ENCODE assay signal across 11 cellular contexts in the genomic region with DNA sequence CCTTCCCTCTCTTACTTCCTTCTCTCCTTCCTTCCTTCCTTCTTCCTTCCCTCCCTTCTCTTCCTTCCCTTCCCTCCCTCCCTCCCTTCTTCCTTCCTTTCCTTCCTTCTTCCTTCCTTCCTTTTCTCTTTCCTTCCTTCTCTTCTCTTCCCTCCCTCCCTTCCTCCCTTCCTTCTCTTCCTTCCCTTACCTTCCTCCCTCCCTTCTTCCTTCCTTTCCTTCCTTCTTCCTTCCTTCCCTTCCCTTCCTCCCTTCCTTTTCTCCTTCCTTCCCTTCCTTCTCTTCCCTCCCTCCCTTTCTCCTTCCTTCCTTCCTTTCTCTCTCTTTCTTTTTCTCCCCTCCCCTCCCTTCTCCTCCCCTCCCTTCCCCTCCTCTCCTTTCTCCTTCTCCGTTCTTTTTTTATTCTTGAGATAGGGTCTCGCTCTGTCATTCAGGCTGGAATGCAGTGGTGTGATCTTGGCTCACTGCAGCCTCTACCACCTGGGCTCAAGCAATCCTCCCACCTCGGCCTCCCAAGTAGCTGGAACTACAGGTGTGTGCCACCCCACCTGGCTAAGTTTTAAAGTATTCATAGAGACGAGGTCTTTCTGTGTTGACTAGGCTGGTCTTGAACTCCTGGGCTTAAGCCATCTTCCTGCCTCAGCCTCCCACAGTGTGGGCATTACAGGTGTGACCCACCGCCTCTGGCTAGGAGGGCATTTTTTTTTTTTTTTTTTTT. TPM values are rescaled to one million over a fixed set of nuclear protein-coding genes. Genes with fewer than 3 reads are reported as not detected.
DNase-seq lines count a peak whose midpoint lies in the region; ATAC-seq and TF ChIP-seq lines count a peak whose summit lies in the region.
"Had no signal": no experiment of that assay in that cellular context is flagged by ENCODE, and none has a peak within 500 bp of the region (broad histone marks: within the 10 kb centered on the region; RNA-seq: fewer than 3 reads in every experiment).

No MANE protein-coding gene starts in this region.

- H3K4me3 Mint-ChIP-seq in activated CD4-positive, alpha-beta T cell treated with anti-CD3 and anti-CD28 coated beads for 36 hours, result peak overlapping the region; percentile 58

- WGBS in ectodermal cell, 2 experiments, result 89 to 92% methylated on average over 5 of the region's 5 CpGs

- no peak overlapping the region for H3K9ac ChIP-seq in OCI-LY3 (ENCODE audit: low read length)
- H3K9ac ChIP-seq in parathyroid adenoma, result no peak overlapping the region

- CTCF ChIA-PET in activated CD4-positive, alpha-beta T cell treated with anti-CD3 and anti-CD28 coated beads for 36 hours (lab: Charles Lee), result no interaction called here

- POLR2A ChIA-PET in activated CD4-positive, alpha-beta T cell treated with anti-CD3 and anti-CD28 coated beads for 36 hours (lab: Charles Lee), result no interaction called here

- 0 out of 2 replicates have a peak, but pooled peaks cover 4% of the 10 kb centered on the region for H3K27me3 ChIP-seq in OCI-LY3 (ENCODE audit: low read depth, low read length)
- peaks cover 16% of the 10 kb centered on the region for H3K27me3 ChIP-seq in ectodermal cell (ENCODE audit: control insufficient read depth, insufficient read depth, low read length, poor library complexity, severe bottlenecking)
- H3K27me3 ChIP-seq in parathyroid adenoma (ENCODE audit: control insufficient read depth, insufficient read depth, low read length), result no peaks in the 10 kb centered on the region
- H3K27me3 ChIP-seq: tibial nerve had no signal

- no peak for ATAC-seq in activated CD4-positive, alpha-beta T cell treated with anti-CD3 and anti-CD28 coated beads for 36 hours
- ATAC-seq in GM18502 (IDR thresholded peaks at IDR 0.05; ENCODE audit: poor library complexity, unreplicated experiment), result no peak
- no peak for ATAC-seq in HG02678 (IDR thresholded peaks at IDR 0.05; ENCODE audit: unreplicated experiment)
- ATAC-seq in HG02884 (IDR thresholded peaks at IDR 0.05; ENCODE audit: unreplicated experiment), result no peak

- H3K4me1 Mint-ChIP-seq in activated CD4-positive, alpha-beta T cell treated with anti-CD3 and anti-CD28 coated beads for 36 hours, result peaks cover 22% of the 10 kb centered on the region

- intact Hi-C loops in activated CD4-positive, alpha-beta T cell treated with anti-CD3 and anti-CD28 coated beads for 36 hours (cut with DNase I, micrococcal nuclease), result loop anchor here (5.0 to 10.0 kb wide), 4 partner anchors 74 to 756 kb away; partner anchors contain the start of genes DNAJC5 (in 1 of the 2), LIME1 (in 1 of the 2), SLC2A4RG (in 1 of the 2) and YTHDF1 (in 1 of the 2)

- H3K4me1 ChIP-seq in OCI-LY3 (ENCODE audit: low read length) (peaks cover 15% of the 10 kb centered on the region), ectodermal cell (ENCODE audit: control insufficient read depth, insufficient read depth, low read length) (peaks cover 6% of the 10 kb centered on the region), parathyroid adenoma (peaks cover 6% of the 10 kb centered on the region)

- H3K9me3 ChIP-seq in OCI-LY3 (ENCODE audit: insufficient read depth, low read length) (no peaks in the 10 kb centered on the region), ectodermal cell (ENCODE audit: control insufficient read depth, low read length) (no peaks in the 10 kb centered on the region), parathyroid adenoma (ENCODE audit: control insufficient read depth, low read length) (no peaks in the 10 kb centered on the region)
- H3K9me3 ChIP-seq: tibial nerve had no signal

- H3K79me2 ChIP-seq in OCI-LY3 (ENCODE audit: low read length) (peaks cover 16% of the 10 kb centered on the region), parathyroid adenoma (no peaks in the 10 kb centered on the region)

- H3K4me3 ChIP-seq in OCI-LY3 (ENCODE audit: low read length) (peak overlapping the region; percentile 92; the same call in 1 of the 2 replicates), ectodermal cell (ENCODE audit: insufficient read depth, low read depth, low read length) (peak overlapping the region; percentile 46), parathyroid adenoma (ENCODE audit: low read depth, low read length) (no peak overlapping the region)

- TF ChIP-seq CTCF in OCI-LY3 (IDR thresholded peaks at IDR 0.05; ENCODE audit: low read depth, low read length) (no peak), parathyroid adenoma (IDR thresholded peaks at IDR 0.05) (no peak)

- peaks cover 17% of the 10 kb centered on the region for H3K36me3 ChIP-seq in OCI-LY3 (replicated peaks; ENCODE audit: low read depth, low read length)
- peaks cover 16% of the 10 kb centered on the region for H3K36me3 ChIP-seq in ectodermal cell (ENCODE audit: control insufficient read depth, insufficient read depth, low read length)
- peaks cover 7% of the 10 kb centered on the region for H3K36me3 ChIP-seq in parathyroid adenoma (ENCODE audit: control insufficient read depth, insufficient read depth, low read length)

- DNase-seq in activated CD4-positive, alpha-beta T cell treated with anti-CD3 and anti-CD28 coated beads for 36 hours, result no peak
- DNase-seq in activated CD4-positive, alpha-beta T cell treated with anti-CD3 and anti-CD28 coated beads for 1 hour, result no peak
- DNase-seq: left ventricle myocardium superior, SHP77 treated with DMSO at 0.1 percent for 48 hours had no signal

- H3K9me3 Mint-ChIP-seq in activated CD4-positive, alpha-beta T cell treated with anti-CD3 and anti-CD28 coated beads for 36 hours (ENCODE audit: low read depth), result no peaks in the 10 kb centered on the region

- H3K27ac ChIP-seq in OCI-LY3 (ENCODE audit: low read length) (no peak overlapping the region), ectodermal cell (ENCODE audit: insufficient read depth, low read depth, low read length, poor library complexity, severe bottlenecking) (no peak overlapping the region), parathyroid adenoma (no peak overlapping the region)

- H3K4me2 ChIP-seq in OCI-LY3 (ENCODE audit: low read length), result peak overlapping the region; percentile 97
- peak overlapping the region; percentile 96 for H3K4me2 ChIP-seq in parathyroid adenoma (ENCODE audit: low read length)

- H3K36me3 Mint-ChIP-seq in activated CD4-positive, alpha-beta T cell treated with anti-CD3 and anti-CD28 coated beads for 36 hours (ENCODE audit: low read depth), result peaks cover 14% of the 10 kb centered on the region

- no peaks in the 10 kb centered on the region for H3K27me3 Mint-ChIP-seq in activated CD4-positive, alpha-beta T cell treated with anti-CD3 and anti-CD28 coated beads for 36 hours

- no peak overlapping the region for H2AFZ ChIP-seq in OCI-LY3 (ENCODE audit: low read depth, low read length)
- H2AFZ ChIP-seq in parathyroid adenoma, result no peak overlapping the region

- H3K27ac Mint-ChIP-seq in activated CD4-positive, alpha-beta T cell treated with anti-CD3 and anti-CD28 coated beads for 36 hours, result no peak overlapping the region

- H4K20me1 ChIP-seq in OCI-LY3 (ENCODE audit: insufficient read depth, low read length), result no peaks in the 10 kb centered on the region

RNA-seq across cellular contexts. Expression of gene ZNF512B, which starts 1.1 kb away (rescaled TPM):
- total RNA-seq in activated CD4-positive, alpha-beta T cell treated with anti-CD3 and anti-CD28 coated beads for 36 hours, result 10 to 100 TPM; 12.6 to 13.1 TPM
- 22.4 TPM for polyA plus RNA-seq in ectodermal cell (2013, experiment 1 of 4)
- polyA plus RNA-seq in ectodermal cell (2013, experiment 2 of 4), result 27.1 TPM
- polyA plus RNA-seq in ectodermal cell (2013, experiment 3 of 4), result 16.4 TPM
- polyA plus RNA-seq in ectodermal cell (2013, experiment 4 of 4), result 18.0 TPM

RNA-seq across cellular contexts. Expression of gene SAMD10, which starts 8.6 kb away (rescaled TPM):
- 10 to 100 TPM; 25.4 to 30.7 TPM for total RNA-seq in activated CD4-positive, alpha-beta T cell treated with anti-CD3 and anti-CD28 coated beads for 36 hours
- 5.2 TPM for polyA plus RNA-seq in ectodermal cell (2013, experiment 1 of 4)
- polyA plus RNA-seq in ectodermal cell (2013, experiment 2 of 4), result 5.1 TPM
- polyA plus RNA-seq in ectodermal cell (2013, experiment 3 of 4), result 5.8 TPM
- polyA plus RNA-seq in ectodermal cell (2013, experiment 4 of 4), result 7.2 TPM

RNA-seq across cellular contexts. Expression of gene PRPF6, which starts 10.1 kb away (rescaled TPM):
- total RNA-seq in activated CD4-positive, alpha-beta T cell treated with anti-CD3 and anti-CD28 coated beads for 36 hours, result 10 to 100 TPM; 60.5 to 67.0 TPM
- 82.1 TPM for polyA plus RNA-seq in ectodermal cell (2013, experiment 1 of 4)
- 85.3 TPM for polyA plus RNA-seq in ectodermal cell (2013, experiment 2 of 4)
- polyA plus RNA-seq in ectodermal cell (2013, experiment 3 of 4), result 60.3 TPM
- polyA plus RNA-seq in ectodermal cell (2013, experiment 4 of 4), result 67.3 TPM

RNA-seq across cellular contexts. Expression of gene UCKL1, which starts 14.7 kb away (rescaled TPM):
- total RNA-seq in activated CD4-positive, alpha-beta T cell treated with anti-CD3 and anti-CD28 coated beads for 36 hours, result 10 to 100 TPM; 28.3 to 32.2 TPM
- 35.0 TPM for polyA plus RNA-seq in ectodermal cell (2013, experiment 1 of 4)
- 32.6 TPM for polyA plus RNA-seq in ectodermal cell (2013, experiment 2 of 4)
- polyA plus RNA-seq in ectodermal cell (2013, experiment 3 of 4), result 35.8 TPM
- 33.8 TPM for polyA plus RNA-seq in ectodermal cell (2013, experiment 4 of 4)
